32 cellular contexts compared by ENCODE assay signal in the genomic region with DNA sequence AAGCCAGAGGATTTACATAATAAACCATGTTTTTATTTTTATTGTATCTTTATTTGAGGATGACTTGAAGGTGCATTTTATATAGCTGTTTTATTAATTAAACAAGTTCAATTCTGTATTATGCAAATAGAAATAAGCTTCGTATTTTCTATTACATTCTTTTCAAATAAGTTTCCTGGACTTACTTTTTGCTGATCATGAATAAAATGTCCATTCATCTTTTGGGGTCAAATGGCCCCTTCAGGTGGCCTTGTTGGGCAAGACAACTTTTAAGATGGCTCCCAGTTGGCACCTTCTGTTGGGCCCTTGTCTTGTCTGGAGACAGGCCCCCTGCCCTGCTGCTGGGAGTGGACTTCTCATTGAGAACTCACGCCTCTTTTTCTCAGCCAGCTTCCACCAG.
"Had no signal": no experiment of that assay in that cellular context is flagged by ENCODE, and none has a peak within 500 bp of the region (broad histone marks: within the 10 kb centered on the region; RNA-seq: fewer than 3 reads in every experiment).

No MANE protein-coding gene starts in this region.

- FAIRE-seq: bronchial epithelial cell, TTC549 had no signal

- H3K36me3 ChIP-seq: adrenal gland, cardiac muscle cell had no signal

- H3K4me1 ChIP-seq: adrenal gland had no signal

- H3K27ac ChIP-seq: adrenal gland, cardiac muscle cell, VCaP had no signal

- ATAC-seq: activated CD8-positive, alpha-beta T cell treated with anti-CD3 and anti-CD28 coated beads for 36 hours; activated naive CD4-positive, alpha-beta T cell treated with anti-CD3 and anti-CD28 coated beads, Interleukin-2, amount 50 U/mL, for 72 hours; activated T-cell treated with anti-CD3 and anti-CD28 coated beads, Interleukin-2, amount 50 U/mL, for 4 hours; activated T-cell treated with anti-CD3 and anti-CD28 coated beads, Interleukin-2, amount 50 U/mL, for 72 hours; activated T-helper 17 cell treated with anti-CD3 and anti-CD28 coated beads, Interleukin-2, amount 50 U/mL, for 72 hours had no signal

- DNase-seq: activated B cell treated with CpG ODN at 0.5 μM for 24 hours; activated CD4-positive, alpha-beta memory T cell treated with anti-CD3 and anti-CD28 coated beads for 36 hours; activated CD4-positive, alpha-beta T cell treated with anti-CD3 and anti-CD28 coated beads for 4 hours; activated CD4-positive, alpha-beta T cell treated with anti-CD3 and anti-CD28 coated beads, Interleukin-2, amount 10 ng/mL, durations not matched to agents 24 days and 14 days; activated CD4-positive, alpha-beta T cell treated with anti-CD3 and anti-CD28 coated beads, Interleukin-2, amount 50 U/mL, for 1 hour; activated CD4-positive, alpha-beta T cell treated with anti-CD3 and anti-CD28 coated beads, Interleukin-2, amount 50 U/mL, for 4 hours; activated CD4-positive, CD25-positive, alpha-beta regulatory T cell treated with anti-CD3 and anti-CD28 coated beads, Interleukin-2, amount 50 U/mL, for 72 hours; activated CD8-positive, alpha-beta memory T cell treated with anti-CD3 and anti-CD28 coated beads, Interleukin-2, amount 50 U/mL, for 4 hours; activated CD8-positive, alpha-beta T cell treated with anti-CD3 and anti-CD28 coated beads for 36 hours; activated effector memory CD4-positive, alpha-beta T cell treated with anti-CD3 and anti-CD28 coated beads, Interleukin-2, amount 50 U/mL, for 16 hours; activated gamma-delta T cell treated with Interleukin-2 at 50 U/mL for 16 hours; activated naive CD4-positive, alpha-beta T cell; activated naive CD4-positive, alpha-beta T cell treated with anti-CD3 and anti-CD28 coated beads for 36 hours; activated naive CD4-positive, alpha-beta T cell treated with anti-CD3 and anti-CD28 coated beads, Interleukin-2, amount 50 U/mL, for 16 hours; activated naive CD8-positive, alpha-beta T cell treated with anti-CD3 and anti-CD28 coated beads for 36 hours; activated T-cell treated with anti-CD3 and anti-CD28 coated beads for 4 hours; activated T-cell treated with anti-CD3 and anti-CD28 coated beads, Interleukin-2, amount 50 U/mL, for 1 hour; activated T-cell treated with anti-CD3 and anti-CD28 coated beads, Interleukin-2, amount 50 U/mL, for 4 hours; activated T-cell treated with anti-CD3 and anti-CD28 coated beads, Interleukin-2, amount 50 U/mL, for 72 hours; adrenal gland; amniotic stem cell; aorta; cerebellar nuclear complex; T-helper 1 cell; T-helper 2 cell; T-helper 9 cell had no signal

- H3K9me3 ChIP-seq: adrenal gland had no signal

- H3K27me3 ChIP-seq: adrenal gland, cardiac muscle cell had no signal

- H3K4me3 ChIP-seq: adrenal gland, cardiac muscle cell had no signal
